Comparison of ENCODE assay signal across 13 cellular contexts in genomic region chr3:11705049-11705448, GRCh38.
DNase-seq lines count a peak whose midpoint lies in the region; ATAC-seq, FAIRE-seq and TF ChIP-seq lines count a peak whose summit lies in the region.
"Had no signal": no experiment of that assay in that cellular context is flagged by ENCODE, and none has a peak within 500 bp of the region (broad histone marks: within the 10 kb centered on the region; RNA-seq: fewer than 3 reads in every experiment).

No MANE protein-coding gene starts in this region.

- TF ChIP-seq CTCF in right lobe of liver (IDR thresholded peaks at IDR 0.05) (no peak), HepG2 (CRISPR knock-in tag; IDR thresholded peaks at IDR 0.05) (no peak), WERI-Rb-1 (IDR thresholded peaks at IDR 0.05; ENCODE audit: low read depth, low read length) (no peak), lower lobe of right lung (IDR thresholded peaks at IDR 0.05) (no peak)

- no peak overlapping the region for H3K9ac ChIP-seq in HepG2 (ENCODE audit: insufficient read depth, low read depth, low read length)

- H3K9me3 Mint-ChIP-seq in stimulated activated effector memory CD8-positive, alpha-beta T cell treated with anti-CD3 and anti-CD28 coated beads, Interleukin-12 subunit alpha, Interleukin-12 subunit beta, amount 100 ng/mL, for 72 hours = peaks cover 2% of the 10 kb centered on the region

- no peaks in the 10 kb centered on the region for H3K9me3 ChIP-seq in right lobe of liver
- H3K9me3 ChIP-seq in HepG2 (ENCODE audit: low read length) = peaks cover 5% of the 10 kb centered on the region; the same call in 1 of the 2 replicates
- peaks cover 5% of the 10 kb centered on the region for H3K9me3 ChIP-seq in WERI-Rb-1 (ENCODE audit: severe bottlenecking)
- H3K9me3 ChIP-seq in lower lobe of right lung = peaks cover 7% of the 10 kb centered on the region
- H3K9me3 ChIP-seq: ovary, SJSA1 had no signal

- in situ Hi-C loops in HepG2 (cut with HindIII; ENCODE audit: extremely low pct_ligation_motif_present, low pct_unique_long_range_greater_than_20kb) = no loop called here

- TF ChIP-seq POLR2A in right lobe of liver (IDR thresholded peaks at IDR 0.05) (no peak), HepG2 (IDR thresholded peaks at IDR 0.05; ENCODE audit: insufficient read depth in 1 of 2, low read depth in 2 of 2, low read length in 2 of 2) (no peak)

- H3K79me2 ChIP-seq in HepG2 (ENCODE audit: insufficient read depth, low read length) = peaks cover 14% of the 10 kb centered on the region

- DNase-seq in right lobe of liver (no peak), HepG2 (ENCODE audit: low spot score) (no peak), WERI-Rb-1 (peak; percentile 85), hepatic stellate cell (ENCODE audit: low spot score) (peak; percentile 78), lower lobe of right lung (no peak), NCI-H2227 (lab: John Stamatoyannopoulos, UW; ENCODE audit: unreplicated experiment) (no peak)
- no peak for DNase-seq in stimulated activated effector memory CD8-positive, alpha-beta T cell treated with anti-CD3 and anti-CD28 coated beads, Interleukin-12 subunit alpha, Interleukin-12 subunit beta, amount 100 ng/mL, for 72 hours (ENCODE audit: low spot score in 2 of 2)
- DNase-seq: activated CD4-positive, CD25-positive, alpha-beta regulatory T cell; DND-41; left colon; ovary had no signal

- H3K4me3 Mint-ChIP-seq in stimulated activated effector memory CD8-positive, alpha-beta T cell treated with anti-CD3 and anti-CD28 coated beads, Interleukin-12 subunit alpha, Interleukin-12 subunit beta, amount 100 ng/mL, for 72 hours = peak overlapping the region; percentile 46

- no TSS peak for BruUV-seq in HepG2 (replicated peaks; lab: Mats Ljungman, UMichigan)

- H3K4me1 ChIP-seq in right lobe of liver (no peaks in the 10 kb centered on the region), HepG2 (ENCODE audit: insufficient read depth, low read length) (no peaks in the 10 kb centered on the region), lower lobe of right lung (no peaks in the 10 kb centered on the region)
- H3K4me1 ChIP-seq: SJSA1 had no signal

- H4K20me1 ChIP-seq in HepG2 (ENCODE audit: insufficient read depth, low read length) = no peaks in the 10 kb centered on the region

- TF ChIP-seq RAD21 in HepG2 (CRISPR knock-in tag; IDR thresholded peaks at IDR 0.05) = no peak

- H3K27ac ChIP-seq in right lobe of liver (no peak overlapping the region), HepG2 (ENCODE audit: extremely low read length, insufficient read depth, low read length) (no peak overlapping the region), WERI-Rb-1 (peak overlapping the region; percentile 80), lower lobe of right lung (no peak overlapping the region)
- H3K27ac ChIP-seq: ovary, SJSA1 had no signal

- ATAC-seq in right lobe of liver (peak in 3 of 4 donors; percentile 17 to 44 (median 40)), HepG2 (no peak), lower lobe of right lung (no peak), GM18520 (IDR thresholded peaks at IDR 0.05; ENCODE audit: unreplicated experiment) (no peak)
- ATAC-seq in stimulated activated effector memory CD8-positive, alpha-beta T cell treated with anti-CD3 and anti-CD28 coated beads, Interleukin-12 subunit alpha, Interleukin-12 subunit beta, amount 100 ng/mL, for 72 hours = no peak
- ATAC-seq: left colon had no signal

- H3K27me3 ChIP-seq in right lobe of liver (no peaks in the 10 kb centered on the region), HepG2 (ENCODE audit: control insufficient read depth in 1 of 2, insufficient read depth in 2 of 2, low read length in 2 of 2) (no peaks in the 10 kb centered on the region), WERI-Rb-1 (ENCODE audit: insufficient read depth, low read depth, severe bottlenecking) (no peaks in the 10 kb centered on the region), lower lobe of right lung (ENCODE audit: low read depth) (no peaks in the 10 kb centered on the region)
- H3K27me3 ChIP-seq: ovary, SJSA1 had no signal

- intact Hi-C loops in right lobe of liver (cut with DNase I) = no loop called here
- intact Hi-C loops in HepG2 (cut with micrococcal nuclease; ENCODE audit: unreplicated experiment) = no loop called here
- intact Hi-C loops in lower lobe of right lung (cut with DNase I) = no loop called here

- no peak for TF ChIP-seq EP300 in HepG2 (IDR thresholded peaks at IDR 0.05; ENCODE audit: low read depth in 2 of 2, low read length in 2 of 2)
- no peak for TF ChIP-seq EP300 in HepG2 (CRISPR knock-in tag; IDR thresholded peaks at IDR 0.05; ENCODE audit: borderline replicate concordance)

- peaks cover 12% of the 10 kb centered on the region for H3K4me1 Mint-ChIP-seq in stimulated activated effector memory CD8-positive, alpha-beta T cell treated with anti-CD3 and anti-CD28 coated beads, Interleukin-12 subunit alpha, Interleukin-12 subunit beta, amount 100 ng/mL, for 72 hours

- H2AFZ ChIP-seq in HepG2 (ENCODE audit: low read length) = no peak overlapping the region

- H3K27ac Mint-ChIP-seq in stimulated activated effector memory CD8-positive, alpha-beta T cell treated with anti-CD3 and anti-CD28 coated beads, Interleukin-12 subunit alpha, Interleukin-12 subunit beta, amount 100 ng/mL, for 72 hours = no peak overlapping the region

- POLR2A ChIA-PET in HepG2 (lab: Yijun Ruan, JAX) = no interaction called here

- CTCF ChIA-PET in HepG2 (lab: Yijun Ruan, JAX; ENCODE audit: low intra/inter-chr PET ratio, low total read pairs) = no interaction called here

- WGBS in right lobe of liver (ENCODE audit: insufficient coverage, low coverage, low lambda C conversion rate, missing lambda C conversion rate) = 88% methylated on average over 27 of the region's 27 CpGs
- 95% methylated on average over 27 of the region's 27 CpGs for WGBS in HepG2 (ENCODE audit: low lambda C conversion rate)

- H3K36me3 ChIP-seq in right lobe of liver (no peaks in the 10 kb centered on the region), HepG2 (replicated peaks in 1 of 2; ENCODE audit: control insufficient read depth in 1 of 2, insufficient read depth in 2 of 2, low read length in 2 of 2) (no peaks in the 10 kb centered on the region), WERI-Rb-1 (peaks cover 15% of the 10 kb centered on the region), lower lobe of right lung (peaks cover 21% of the 10 kb centered on the region)
- H3K36me3 ChIP-seq: ovary, SJSA1 had no signal

- H3K4me3 ChIP-seq in right lobe of liver (no peak overlapping the region), HepG2 (replicated peaks in 1 of 3; ENCODE audit: insufficient read depth in 1 of 3, low read depth in 2 of 3, low read length in 3 of 3) (no peak overlapping the region), WERI-Rb-1 (ENCODE audit: low read depth, low read length) (peak overlapping the region; percentile 43), lower lobe of right lung (no peak overlapping the region)
- H3K4me3 ChIP-seq: ovary, SJSA1 had no signal

- no peak for FAIRE-seq in HepG2 (lab: Jason Lieb, UNC)

- H3K4me2 ChIP-seq in HepG2 (ENCODE audit: low read depth, low read length) = no peak overlapping the region

- H3K36me3 Mint-ChIP-seq in stimulated activated effector memory CD8-positive, alpha-beta T cell treated with anti-CD3 and anti-CD28 coated beads, Interleukin-12 subunit alpha, Interleukin-12 subunit beta, amount 100 ng/mL, for 72 hours = peaks cover 6% of the 10 kb centered on the region

TF ChIP-seq in HepG2, 621 proteins besides CTCF, POLR2A, EP300 and RAD21 (continues in another document):
- TF ChIP-seq CREB1 (IDR thresholded peaks at IDR 0.05) = no peak
- TF ChIP-seq CREB1 (CRISPR knock-in tag; IDR thresholded peaks at IDR 0.05) = no peak
- no peak for TF ChIP-seq GABPA (IDR thresholded peaks at IDR 0.05; ENCODE audit: low read depth, low read length)
- no peak for TF ChIP-seq GABPA (CRISPR knock-in tag; IDR thresholded peaks at IDR 0.05; ENCODE audit: low read depth)
- TF ChIP-seq ZNF557 (CRISPR knock-in tag; IDR thresholded peaks at IDR 0.05) = no peak
- TF ChIP-seq MXD1 (CRISPR knock-in tag; IDR thresholded peaks at IDR 0.05) = no peak
- TF ChIP-seq, protein P1, sequence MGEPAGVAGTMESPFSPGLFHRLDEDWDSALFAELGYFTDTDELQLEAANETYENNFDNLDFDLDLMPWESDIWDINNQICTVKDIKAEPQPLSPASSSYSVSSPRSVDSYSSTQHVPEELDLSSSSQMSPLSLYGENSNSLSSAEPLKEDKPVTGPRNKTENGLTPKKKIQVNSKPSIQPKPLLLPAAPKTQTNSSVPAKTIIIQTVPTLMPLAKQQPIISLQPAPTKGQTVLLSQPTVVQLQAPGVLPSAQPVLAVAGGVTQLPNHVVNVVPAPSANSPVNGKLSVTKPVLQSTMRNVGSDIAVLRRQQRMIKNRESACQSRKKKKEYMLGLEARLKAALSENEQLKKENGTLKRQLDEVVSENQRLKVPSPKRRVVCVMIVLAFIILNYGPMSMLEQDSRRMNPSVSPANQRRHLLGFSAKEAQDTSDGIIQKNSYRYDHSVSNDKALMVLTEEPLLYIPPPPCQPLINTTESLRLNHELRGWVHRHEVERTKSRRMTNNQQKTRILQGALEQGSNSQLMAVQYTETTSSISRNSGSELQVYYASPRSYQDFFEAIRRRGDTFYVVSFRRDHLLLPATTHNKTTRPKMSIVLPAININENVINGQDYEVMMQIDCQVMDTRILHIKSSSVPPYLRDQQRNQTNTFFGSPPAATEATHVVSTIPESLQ (CRISPR knock-in tag; conservative IDR thresholded peaks at IDR 0.05) = no peak
- no peak for TF ChIP-seq ZNF235 (CRISPR knock-in tag; IDR thresholded peaks at IDR 0.05; ENCODE audit: borderline replicate concordance)

Comparison
In these comparisons a context has a peak if more than half of its experiments do, and no peak if none do; other contexts are left out.
1. ATAC-seq: peak in right lobe of liver (3 of 4); none in HepG2 (single experiment), stimulated activated effector memory CD8-positive, alpha-beta T cell treated with anti-CD3 and anti-CD28 coated beads, Interleukin-12 subunit alpha, Interleukin-12 subunit beta, amount 100 ng/mL, for 72 hours (single experiment), lower lobe of right lung (0 of 2) and GM18520 (single experiment).
2. DNase-seq: peak in WERI-Rb-1 (single experiment) and hepatic stellate cell (single experiment); none in right lobe of liver (0 of 3), HepG2 (single experiment), stimulated activated effector memory CD8-positive, alpha-beta T cell treated with anti-CD3 and anti-CD28 coated beads, Interleukin-12 subunit alpha, Interleukin-12 subunit beta, amount 100 ng/mL, for 72 hours (0 of 2), lower lobe of right lung (single experiment) and NCI-H2227 (single experiment).